In genomic region chr1:7117599-7118281, GRCh38 we compare ENCODE assay signal across 8 cellular contexts.
DNase-seq lines count a peak whose midpoint lies in the region; ATAC-seq and TF ChIP-seq lines count a peak whose summit lies in the region.

No MANE protein-coding gene starts in this region.

- H3K4me3 ChIP-seq in AG10803 (ENCODE audit: low read length) (peak overlapping the region; percentile 26), kidney epithelial cell (ENCODE audit: low read depth, low read length) (no peak overlapping the region)
- H3K4me3 ChIP-seq in CD4-positive, alpha-beta memory T cell (ENCODE audit: low read length in 2 of 2) = no peak overlapping the region

- H3K9me3 ChIP-seq in CD4-positive, alpha-beta memory T cell (ENCODE audit: control insufficient read depth in 1 of 2, low read length in 2 of 2) = no peaks in the 10 kb centered on the region

- peak; percentile 93 for DNase-seq in AG10803 (ENCODE audit: low read depth)
- DNase-seq in WTC11 (ENCODE audit: low spot score) = peak; percentile 55
- peak; percentile 94 for DNase-seq in kidney epithelial cell (ENCODE audit: low read depth)
- no peak for DNase-seq in stimulated activated naive CD8-positive, alpha-beta T cell treated with anti-CD3 and anti-CD28 coated beads, Interleukin-15, amount 100 ng/mL, for 72 hours
- no peak for DNase-seq in CD4-positive, alpha-beta memory T cell
- no peak for DNase-seq in stimulated activated effector memory CD8-positive, alpha-beta T cell treated with anti-CD3 and anti-CD28 coated beads, Interleukin-12 subunit alpha, Interleukin-12 subunit beta, amount 100 ng/mL, for 72 hours (ENCODE audit: low spot score in 2 of 2)
- no peak for DNase-seq in natural killer cell

- H3K27ac Mint-ChIP-seq in WTC11 = peak overlapping the region; percentile 86
- H3K27ac Mint-ChIP-seq in stimulated activated naive CD8-positive, alpha-beta T cell treated with anti-CD3 and anti-CD28 coated beads, Interleukin-15, amount 100 ng/mL, for 72 hours = peak overlapping the region in 1 of 2 donors; percentile 17
- peak overlapping the region in 1 of 7 donors; percentile 41 for H3K27ac Mint-ChIP-seq in CD4-positive, alpha-beta memory T cell
- H3K27ac Mint-ChIP-seq in stimulated activated effector memory CD8-positive, alpha-beta T cell treated with anti-CD3 and anti-CD28 coated beads, Interleukin-12 subunit alpha, Interleukin-12 subunit beta, amount 100 ng/mL, for 72 hours = no peak overlapping the region
- no peak overlapping the region for H3K27ac Mint-ChIP-seq in natural killer cell

- intact Hi-C loops in CD4-positive, alpha-beta memory T cell (cut with micrococcal nuclease) = no loop called here
- intact Hi-C loops in natural killer cell (cut with micrococcal nuclease) = no loop called here

- H3K9me3 Mint-ChIP-seq in WTC11 = peaks cover 20% of the 10 kb centered on the region
- H3K9me3 Mint-ChIP-seq in stimulated activated naive CD8-positive, alpha-beta T cell treated with anti-CD3 and anti-CD28 coated beads, Interleukin-15, amount 100 ng/mL, for 72 hours = peaks cover 0 to 8% of the 10 kb centered on the region in 2 donors
- peaks cover 0 to 19% (median 9%) of the 10 kb centered on the region in 8 donors for H3K9me3 Mint-ChIP-seq in CD4-positive, alpha-beta memory T cell
- H3K9me3 Mint-ChIP-seq in stimulated activated effector memory CD8-positive, alpha-beta T cell treated with anti-CD3 and anti-CD28 coated beads, Interleukin-12 subunit alpha, Interleukin-12 subunit beta, amount 100 ng/mL, for 72 hours = peaks cover 7% of the 10 kb centered on the region
- H3K9me3 Mint-ChIP-seq in natural killer cell = peaks cover 0 to 4% of the 10 kb centered on the region in 2 donors

- no peak overlapping the region; the same call in 1 of the 2 replicates for H3K4me3 Mint-ChIP-seq in WTC11
- H3K4me3 Mint-ChIP-seq in stimulated activated naive CD8-positive, alpha-beta T cell treated with anti-CD3 and anti-CD28 coated beads, Interleukin-15, amount 100 ng/mL, for 72 hours = no peak overlapping the region
- H3K4me3 Mint-ChIP-seq in CD4-positive, alpha-beta memory T cell = no peak overlapping the region
- no peak overlapping the region for H3K4me3 Mint-ChIP-seq in stimulated activated effector memory CD8-positive, alpha-beta T cell treated with anti-CD3 and anti-CD28 coated beads, Interleukin-12 subunit alpha, Interleukin-12 subunit beta, amount 100 ng/mL, for 72 hours
- no peak overlapping the region for H3K4me3 Mint-ChIP-seq in natural killer cell

- no peaks in the 10 kb centered on the region for H3K36me3 ChIP-seq in kidney epithelial cell (ENCODE audit: control insufficient read depth, insufficient read depth, low read length)
- no peaks in the 10 kb centered on the region for H3K36me3 ChIP-seq in CD4-positive, alpha-beta memory T cell (ENCODE audit: insufficient read depth, low read length)

- H3K36me3 Mint-ChIP-seq in WTC11 (peaks cover 13% of the 10 kb centered on the region), natural killer cell (no peaks in the 10 kb centered on the region)
- no peaks in the 10 kb centered on the region for H3K36me3 Mint-ChIP-seq in CD4-positive, alpha-beta memory T cell
- H3K36me3 Mint-ChIP-seq in stimulated activated effector memory CD8-positive, alpha-beta T cell treated with anti-CD3 and anti-CD28 coated beads, Interleukin-12 subunit alpha, Interleukin-12 subunit beta, amount 100 ng/mL, for 72 hours = no peaks in the 10 kb centered on the region

- H3K27ac ChIP-seq in CD4-positive, alpha-beta memory T cell (ENCODE audit: low read depth, low read length) = no peak overlapping the region

- CTCF ChIA-PET in WTC11 (lab: Charles Lee) = interaction anchor here (0.6 to 1.8 kb wide), 8 partner anchors 32 to 155 kb away, joined by 3 to 14 read pairs (median 5); no protein-coding TSS in a partner anchor
- CTCF ChIA-PET in CD4-positive, alpha-beta memory T cell (lab: Charles Lee; ENCODE audit: partially characterized antibody) = interaction anchor here (0.7 kb wide), 1 partner anchor 1171 kb away, joined by 3 read pairs; no protein-coding TSS in a partner anchor

- peaks cover 21% of the 10 kb centered on the region for H3K4me1 Mint-ChIP-seq in WTC11
- no peaks in the 10 kb centered on the region for H3K4me1 Mint-ChIP-seq in stimulated activated naive CD8-positive, alpha-beta T cell treated with anti-CD3 and anti-CD28 coated beads, Interleukin-15, amount 100 ng/mL, for 72 hours
- H3K4me1 Mint-ChIP-seq in CD4-positive, alpha-beta memory T cell = no peaks in the 10 kb centered on the region
- H3K4me1 Mint-ChIP-seq in stimulated activated effector memory CD8-positive, alpha-beta T cell treated with anti-CD3 and anti-CD28 coated beads, Interleukin-12 subunit alpha, Interleukin-12 subunit beta, amount 100 ng/mL, for 72 hours = no peaks in the 10 kb centered on the region
- no peaks in the 10 kb centered on the region for H3K4me1 Mint-ChIP-seq in natural killer cell

- H3K4me1 ChIP-seq in CD4-positive, alpha-beta memory T cell (ENCODE audit: insufficient read depth, low read length) = no peaks in the 10 kb centered on the region

- no peaks in the 10 kb centered on the region for H3K27me3 ChIP-seq in kidney epithelial cell (ENCODE audit: control insufficient read depth, insufficient read depth, low read length)
- H3K27me3 ChIP-seq in CD4-positive, alpha-beta memory T cell (ENCODE audit: insufficient read depth, low read length) = no peaks in the 10 kb centered on the region

- POLR2A ChIA-PET in WTC11 (lab: Charles Lee) = interaction anchor here (0.5 kb wide), 1 partner anchor 138 kb away, joined by 3 read pairs; no protein-coding TSS in a partner anchor
- POLR2A ChIA-PET in CD4-positive, alpha-beta memory T cell (lab: Charles Lee; ENCODE audit: partially characterized antibody) = no interaction called here

- TF ChIP-seq CTCF in AG10803 (conservative IDR thresholded peaks at IDR 0.05; ENCODE audit: low read length) = peak; percentile 54
- peak; percentile 19; the same call in 1 of the 2 replicates for TF ChIP-seq CTCF in LNCAP (IDR thresholded peaks at IDR 0.05)
- no peak for TF ChIP-seq CTCF in WTC11 (IDR thresholded peaks at IDR 0.05)
- peak; percentile 56 for TF ChIP-seq CTCF in kidney epithelial cell (IDR thresholded peaks at IDR 0.05; ENCODE audit: insufficient read depth, low read length, poor library complexity, severe bottlenecking)
- no peak for TF ChIP-seq CTCF in natural killer cell (IDR thresholded peaks at IDR 0.05)

- peak; percentile 96 for ATAC-seq in WTC11
- ATAC-seq in stimulated activated naive CD8-positive, alpha-beta T cell treated with anti-CD3 and anti-CD28 coated beads, Interleukin-15, amount 100 ng/mL, for 72 hours = no peak
- no peak for ATAC-seq in stimulated activated effector memory CD8-positive, alpha-beta T cell treated with anti-CD3 and anti-CD28 coated beads, Interleukin-12 subunit alpha, Interleukin-12 subunit beta, amount 100 ng/mL, for 72 hours
- ATAC-seq in natural killer cell = no peak

- H3K27me3 Mint-ChIP-seq in WTC11 (ENCODE audit: low read depth) (no peaks in the 10 kb centered on the region), natural killer cell (ENCODE audit: low read depth in 2 of 2) (peaks cover 0 to 5% of the 10 kb centered on the region in 2 donors)
- H3K27me3 Mint-ChIP-seq in stimulated activated naive CD8-positive, alpha-beta T cell treated with anti-CD3 and anti-CD28 coated beads, Interleukin-15, amount 100 ng/mL, for 72 hours = peaks cover 6% of the 10 kb centered on the region
- H3K27me3 Mint-ChIP-seq in CD4-positive, alpha-beta memory T cell = peaks cover 5 to 10% of the 10 kb centered on the region in 2 donors

TF ChIP-seq in WTC11, 78 proteins besides CTCF, POLR2A, EP300 and RAD21 (continues in another document):
- TF ChIP-seq NFE2L1 (CRISPR knock-in tag; IDR thresholded peaks at IDR 0.05) (no peak), TCF7 (CRISPR knock-in tag; IDR thresholded peaks at IDR 0.05; ENCODE audit: low read depth) (no peak), TEAD1 (CRISPR knock-in tag; IDR thresholded peaks at IDR 0.05) (no peak), ELF4 (CRISPR knock-in tag; IDR thresholded peaks at IDR 0.05; ENCODE audit: low read depth) (no peak), OVOL2 (CRISPR knock-in tag; IDR thresholded peaks at IDR 0.05; ENCODE audit: borderline replicate concordance) (no peak), E2F5 (CRISPR knock-in tag; IDR thresholded peaks at IDR 0.05) (no peak), IRF2 (CRISPR knock-in tag; IDR thresholded peaks at IDR 0.05; ENCODE audit: borderline replicate concordance, low read depth) (no peak), ZNF396 (CRISPR knock-in tag; IDR thresholded peaks at IDR 0.05; ENCODE audit: borderline replicate concordance) (no peak), ZSCAN18 (CRISPR knock-in tag; IDR thresholded peaks at IDR 0.05) (no peak), RELA (CRISPR knock-in tag; IDR thresholded peaks at IDR 0.05; ENCODE audit: borderline replicate concordance) (no peak), NR2C2 (CRISPR knock-in tag; IDR thresholded peaks at IDR 0.05) (no peak), ZNF416 (CRISPR knock-in tag; IDR thresholded peaks at IDR 0.05) (no peak), MYBL2 (CRISPR knock-in tag; IDR thresholded peaks at IDR 0.05) (no peak)

Comparison
In these comparisons a context has a peak if more than half of its experiments do, and no peak if none do; other contexts are left out.
1. DNase-seq: peak in AG10803 (single experiment), WTC11 (single experiment) and kidney epithelial cell (single experiment); none in stimulated activated naive CD8-positive, alpha-beta T cell treated with anti-CD3 and anti-CD28 coated beads, Interleukin-15, amount 100 ng/mL, for 72 hours (0 of 2), CD4-positive, alpha-beta memory T cell (0 of 5), stimulated activated effector memory CD8-positive, alpha-beta T cell treated with anti-CD3 and anti-CD28 coated beads, Interleukin-12 subunit alpha, Interleukin-12 subunit beta, amount 100 ng/mL, for 72 hours (0 of 2) and natural killer cell (single experiment).
2. CTCF ChIP-seq: peak in AG10803 (single experiment), LNCAP (single experiment) and kidney epithelial cell (single experiment); none in WTC11 (single experiment) and natural killer cell (single experiment).